22 cellular contexts compared by ENCODE assay signal in the genomic region with DNA sequence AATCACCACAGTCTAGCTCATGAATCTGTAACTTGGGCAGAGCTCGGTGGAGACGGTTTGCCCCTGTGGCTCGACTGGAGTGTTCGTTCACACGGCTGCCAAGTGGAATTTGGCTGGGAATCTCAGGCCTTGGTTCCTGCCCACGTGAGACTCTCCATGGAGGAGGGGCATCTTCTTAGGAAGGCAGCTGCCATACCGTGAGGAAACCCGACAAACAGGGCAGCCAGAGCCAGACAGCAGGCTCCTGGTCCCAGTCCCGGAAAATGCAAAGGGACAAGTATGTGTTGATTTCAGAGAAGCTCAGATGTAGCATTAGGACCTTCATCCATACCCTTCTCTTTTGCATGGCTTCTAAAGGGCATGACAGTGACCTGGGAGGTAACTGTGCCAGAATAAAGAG. TPM values are rescaled to one million over a fixed set of nuclear protein-coding genes. Genes with fewer than 3 reads are reported as not detected.
DNase-seq lines count a peak whose midpoint lies in the region; ATAC-seq and TF ChIP-seq lines count a peak whose summit lies in the region.
"Had no signal": no experiment of that assay in that cellular context is flagged by ENCODE, and none has a peak within 500 bp of the region (broad histone marks: within the 10 kb centered on the region; RNA-seq: fewer than 3 reads in every experiment).

No MANE protein-coding gene starts in this region.

- DNase-seq in activated naive CD8-positive, alpha-beta T cell treated with anti-CD3 and anti-CD28 coated beads, Interleukin-2, amount 50 U/mL, for 24 hours, result no peak
- DNase-seq in G401 (ENCODE audit: low spot score) (peak; percentile 44), HUDEP-2 (lab: John Stamatoyannopoulos, UW; ENCODE audit: unreplicated experiment in 76 of 76) (no peak), upper lobe of right lung (no peak)
- no peak for DNase-seq in stimulated activated effector memory CD8-positive, alpha-beta T cell treated with anti-CD3 and anti-CD28 coated beads, Interleukin-12 subunit alpha, Interleukin-12 subunit beta, amount 100 ng/mL, for 72 hours (ENCODE audit: low spot score in 2 of 2)
- DNase-seq: amniotic stem cell, DMS79, dorsolateral prefrontal cortex, left colon, NCI-H1417, NCI-H510A treated with DMSO at 0.1 percent for 48 hours, PC-9, SIG-M5 had no signal

- H3K36me3 ChIP-seq in upper lobe of right lung, result no peaks in the 10 kb centered on the region
- H3K36me3 ChIP-seq: HAP-1 had no signal

- ATAC-seq in activated naive CD8-positive, alpha-beta T cell treated with anti-CD3 and anti-CD28 coated beads, Interleukin-2, amount 50 U/mL, for 24 hours, result no peak
- ATAC-seq in activated T-helper 17 cell treated with anti-CD3 and anti-CD28 coated beads, Interleukin-2, amount 50 U/mL, for 72 hours (replicated peaks), result no peak
- no peak for ATAC-seq in stimulated activated effector memory CD8-positive, alpha-beta T cell treated with anti-CD3 and anti-CD28 coated beads, Interleukin-12 subunit alpha, Interleukin-12 subunit beta, amount 100 ng/mL, for 72 hours
- ATAC-seq in GM18858 (IDR thresholded peaks at IDR 0.05; ENCODE audit: unreplicated experiment) (no peak), upper lobe of right lung (no peak)
- ATAC-seq: heart left ventricle, left colon had no signal

- H3K36me3 Mint-ChIP-seq in activated naive CD8-positive, alpha-beta T cell, result no peaks in the 10 kb centered on the region
- H3K36me3 Mint-ChIP-seq in activated naive CD8-positive, alpha-beta T cell treated with anti-CD3 and anti-CD28 coated beads, Interleukin-2, amount 50 U/mL, for 24 hours (ENCODE audit: low read depth), result no peaks in the 10 kb centered on the region
- no peaks in the 10 kb centered on the region for H3K36me3 Mint-ChIP-seq in activated T-helper 17 cell treated with anti-CD3 and anti-CD28 coated beads, Interleukin-2, amount 50 U/mL, for 72 hours (ENCODE audit: low read depth)
- peaks cover 5% of the 10 kb centered on the region for H3K36me3 Mint-ChIP-seq in stimulated activated effector memory CD8-positive, alpha-beta T cell treated with anti-CD3 and anti-CD28 coated beads, Interleukin-12 subunit alpha, Interleukin-12 subunit beta, amount 100 ng/mL, for 72 hours

- peaks cover 78% of the 10 kb centered on the region for H3K4me1 Mint-ChIP-seq in activated naive CD8-positive, alpha-beta T cell (ENCODE audit: low read depth)
- H3K4me1 Mint-ChIP-seq in activated naive CD8-positive, alpha-beta T cell treated with anti-CD3 and anti-CD28 coated beads, Interleukin-2, amount 50 U/mL, for 24 hours, result peaks cover 74% of the 10 kb centered on the region
- H3K4me1 Mint-ChIP-seq in activated T-helper 17 cell treated with anti-CD3 and anti-CD28 coated beads, Interleukin-2, amount 50 U/mL, for 72 hours, result peaks cover 33% of the 10 kb centered on the region
- H3K4me1 Mint-ChIP-seq in stimulated activated effector memory CD8-positive, alpha-beta T cell treated with anti-CD3 and anti-CD28 coated beads, Interleukin-12 subunit alpha, Interleukin-12 subunit beta, amount 100 ng/mL, for 72 hours, result peaks cover 85% of the 10 kb centered on the region

- H3K27ac ChIP-seq in upper lobe of right lung, result no peak overlapping the region
- H3K27ac ChIP-seq: PC-9, VCaP had no signal

- peak overlapping the region; percentile 71 for H3K4me3 Mint-ChIP-seq in activated naive CD8-positive, alpha-beta T cell
- H3K4me3 Mint-ChIP-seq in activated naive CD8-positive, alpha-beta T cell treated with anti-CD3 and anti-CD28 coated beads, Interleukin-2, amount 50 U/mL, for 24 hours, result no peak overlapping the region
- peak overlapping the region; percentile 61 for H3K4me3 Mint-ChIP-seq in activated T-helper 17 cell treated with anti-CD3 and anti-CD28 coated beads, Interleukin-2, amount 50 U/mL, for 72 hours
- H3K4me3 Mint-ChIP-seq in stimulated activated effector memory CD8-positive, alpha-beta T cell treated with anti-CD3 and anti-CD28 coated beads, Interleukin-12 subunit alpha, Interleukin-12 subunit beta, amount 100 ng/mL, for 72 hours, result peak overlapping the region; percentile 48

- no peaks in the 10 kb centered on the region for H3K27me3 Mint-ChIP-seq in activated naive CD8-positive, alpha-beta T cell
- H3K27me3 Mint-ChIP-seq in activated naive CD8-positive, alpha-beta T cell treated with anti-CD3 and anti-CD28 coated beads, Interleukin-2, amount 50 U/mL, for 24 hours, result peaks cover 27% of the 10 kb centered on the region
- no peaks in the 10 kb centered on the region for H3K27me3 Mint-ChIP-seq in activated T-helper 17 cell treated with anti-CD3 and anti-CD28 coated beads, Interleukin-2, amount 50 U/mL, for 72 hours
- H3K27me3 Mint-ChIP-seq: progenitor cell of endocrine pancreas had no signal

- no peak overlapping the region for H3K4me3 ChIP-seq in upper lobe of right lung
- H3K4me3 ChIP-seq: dorsolateral prefrontal cortex, HAP-1, heart left ventricle, PC-9 had no signal

- H3K9me3 ChIP-seq in upper lobe of right lung, result no peaks in the 10 kb centered on the region
- H3K9me3 ChIP-seq: HAP-1 had no signal

- H3K27ac Mint-ChIP-seq in activated naive CD8-positive, alpha-beta T cell, result no peak overlapping the region
- no peak overlapping the region for H3K27ac Mint-ChIP-seq in activated naive CD8-positive, alpha-beta T cell treated with anti-CD3 and anti-CD28 coated beads, Interleukin-2, amount 50 U/mL, for 24 hours
- peak overlapping the region; percentile 70 for H3K27ac Mint-ChIP-seq in activated T-helper 17 cell treated with anti-CD3 and anti-CD28 coated beads, Interleukin-2, amount 50 U/mL, for 72 hours
- no peak overlapping the region for H3K27ac Mint-ChIP-seq in stimulated activated effector memory CD8-positive, alpha-beta T cell treated with anti-CD3 and anti-CD28 coated beads, Interleukin-12 subunit alpha, Interleukin-12 subunit beta, amount 100 ng/mL, for 72 hours

- H3K27me3 ChIP-seq in upper lobe of right lung, result no peaks in the 10 kb centered on the region
- H3K27me3 ChIP-seq: dorsolateral prefrontal cortex, heart left ventricle had no signal

- no peaks in the 10 kb centered on the region for H3K9me3 Mint-ChIP-seq in activated naive CD8-positive, alpha-beta T cell (ENCODE audit: low read depth)
- no peaks in the 10 kb centered on the region for H3K9me3 Mint-ChIP-seq in activated naive CD8-positive, alpha-beta T cell treated with anti-CD3 and anti-CD28 coated beads, Interleukin-2, amount 50 U/mL, for 24 hours
- no peaks in the 10 kb centered on the region for H3K9me3 Mint-ChIP-seq in activated T-helper 17 cell treated with anti-CD3 and anti-CD28 coated beads, Interleukin-2, amount 50 U/mL, for 72 hours
- no peaks in the 10 kb centered on the region for H3K9me3 Mint-ChIP-seq in stimulated activated effector memory CD8-positive, alpha-beta T cell treated with anti-CD3 and anti-CD28 coated beads, Interleukin-12 subunit alpha, Interleukin-12 subunit beta, amount 100 ng/mL, for 72 hours
- H3K9me3 Mint-ChIP-seq: neural crest cell had no signal

- peaks cover 34% of the 10 kb centered on the region for H3K4me1 ChIP-seq in upper lobe of right lung
- H3K4me1 ChIP-seq: HAP-1 had no signal

- TF ChIP-seq CTCF in upper lobe of right lung (IDR thresholded peaks at IDR 0.05), result no peak

- in situ Hi-C loops in G401 (cut with HindIII; ENCODE audit: low sequenced_read_pairs), result no loop called here

- intact Hi-C loops in upper lobe of right lung (cut with DNase I), result no loop called here

RNA-seq across cellular contexts. Expression of gene AMZ1, which starts 26.6 kb away (rescaled TPM):
- not detected in 2 replicates for total RNA-seq in G401 (2014; rRNA removed; shearing (Covaris generic))
- total RNA-seq in activated T-helper 17 cell treated with anti-CD3 and anti-CD28 coated beads, Interleukin-2, amount 50 U/mL, for 72 hours, result under 1 TPM in 1 of 2 donors, not detected in 1; 0.69 TPM
- 0.29 TPM for total RNA-seq in upper lobe of right lung
- total RNA-seq: MCF 10A, neural crest cell, PC-9 had no signal
